1 cellular context compared by ENCODE assay signal in genomic region chr11:74896311-74896710, GRCh38.
TF ChIP-seq lines count a peak whose summit lies in the region.

No MANE protein-coding gene starts in this region.

TF ChIP-seq in HepG2, 621 proteins besides CTCF, POLR2A, EP300 and RAD21 (continued from another document and continues in another):
- TF ChIP-seq FOSL1 (CRISPR knock-in tag; IDR thresholded peaks at IDR 0.05; ENCODE audit: borderline replicate concordance): no peak
- no peak for TF ChIP-seq ZNF407 (CRISPR knock-in tag; IDR thresholded peaks at IDR 0.05; ENCODE audit: not compliant biosample characterization)
- TF ChIP-seq STAT5B (CRISPR knock-in tag; IDR thresholded peaks at IDR 0.05): no peak
- TF ChIP-seq ZNF775 (CRISPR knock-in tag; IDR thresholded peaks at IDR 0.05; ENCODE audit: borderline replicate concordance): no peak
- TF ChIP-seq NCOR1 (IDR thresholded peaks at IDR 0.05; ENCODE audit: borderline replicate concordance, low read length): no peak
- peak; percentile 50 for TF ChIP-seq XRCC5 (optimal IDR thresholded peaks at IDR 0.05; ENCODE audit: low read length)
- TF ChIP-seq ZSCAN31 (CRISPR knock-in tag; IDR thresholded peaks at IDR 0.05; ENCODE audit: low read depth): no peak
- 0 out of 2 replicates have a peak, but pooled peaks have one; percentile 2 for TF ChIP-seq FOXA3 (CRISPR knock-in tag; IDR thresholded peaks at IDR 0.05)
- TF ChIP-seq U2AF1 (optimal IDR thresholded peaks at IDR 0.05; ENCODE audit: low read depth, low read length): no peak
- no peak for TF ChIP-seq CCAR2 (optimal IDR thresholded peaks at IDR 0.05; ENCODE audit: low read depth, low read length)
- no peak for TF ChIP-seq ZGPAT (CRISPR knock-in tag; IDR thresholded peaks at IDR 0.05)
- no peak for TF ChIP-seq ZNF891 (CRISPR knock-in tag; IDR thresholded peaks at IDR 0.05)
- TF ChIP-seq HNF4A (CRISPR knock-in tag; IDR thresholded peaks at IDR 0.05): peak; percentile 85
- 0 out of 2 replicates have a peak, but pooled peaks have one; percentile 18 for TF ChIP-seq HOXA3 (CRISPR knock-in tag; IDR thresholded peaks at IDR 0.05)
- no peak for TF ChIP-seq KDM6A (CRISPR knock-in tag; IDR thresholded peaks at IDR 0.05; ENCODE audit: low read depth)
- TF ChIP-seq HNF1A (IDR thresholded peaks at IDR 0.05; ENCODE audit: low read depth): no peak
- no peak for TF ChIP-seq HNF1A (CRISPR knock-in tag; IDR thresholded peaks at IDR 0.05; ENCODE audit: borderline replicate concordance)
- TF ChIP-seq, protein P1, sequence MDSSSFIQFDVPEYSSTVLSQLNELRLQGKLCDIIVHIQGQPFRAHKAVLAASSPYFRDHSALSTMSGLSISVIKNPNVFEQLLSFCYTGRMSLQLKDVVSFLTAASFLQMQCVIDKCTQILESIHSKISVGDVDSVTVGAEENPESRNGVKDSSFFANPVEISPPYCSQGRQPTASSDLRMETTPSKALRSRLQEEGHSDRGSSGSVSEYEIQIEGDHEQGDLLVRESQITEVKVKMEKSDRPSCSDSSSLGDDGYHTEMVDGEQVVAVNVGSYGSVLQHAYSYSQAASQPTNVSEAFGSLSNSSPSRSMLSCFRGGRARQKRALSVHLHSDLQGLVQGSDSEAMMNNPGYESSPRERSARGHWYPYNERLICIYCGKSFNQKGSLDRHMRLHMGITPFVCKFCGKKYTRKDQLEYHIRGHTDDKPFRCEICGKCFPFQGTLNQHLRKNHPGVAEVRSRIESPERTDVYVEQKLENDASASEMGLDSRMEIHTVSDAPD (CRISPR knock-in tag; IDR thresholded peaks at IDR 0.05): peak; percentile 74; the same call in 1 of the 2 replicates
- no peak for TF ChIP-seq IRF2 (CRISPR knock-in tag; IDR thresholded peaks at IDR 0.05)
- no peak for TF ChIP-seq PCBP1 (IDR thresholded peaks at IDR 0.05; ENCODE audit: borderline replicate concordance, low read depth, low read length)
- TF ChIP-seq FOXP1 (IDR thresholded peaks at IDR 0.05): no peak
- TF ChIP-seq FOXP1 (CRISPR knock-in tag; IDR thresholded peaks at IDR 0.05): no peak
- TF ChIP-seq ZNF234 (CRISPR knock-in tag; conservative IDR thresholded peaks at IDR 0.05): no peak
- no peak for TF ChIP-seq ZNF7 (CRISPR knock-in tag; IDR thresholded peaks at IDR 0.05)
- TF ChIP-seq SMAD1 (CRISPR knock-in tag; IDR thresholded peaks at IDR 0.05; ENCODE audit: borderline replicate concordance, low read depth): no peak
- TF ChIP-seq, protein P2, sequence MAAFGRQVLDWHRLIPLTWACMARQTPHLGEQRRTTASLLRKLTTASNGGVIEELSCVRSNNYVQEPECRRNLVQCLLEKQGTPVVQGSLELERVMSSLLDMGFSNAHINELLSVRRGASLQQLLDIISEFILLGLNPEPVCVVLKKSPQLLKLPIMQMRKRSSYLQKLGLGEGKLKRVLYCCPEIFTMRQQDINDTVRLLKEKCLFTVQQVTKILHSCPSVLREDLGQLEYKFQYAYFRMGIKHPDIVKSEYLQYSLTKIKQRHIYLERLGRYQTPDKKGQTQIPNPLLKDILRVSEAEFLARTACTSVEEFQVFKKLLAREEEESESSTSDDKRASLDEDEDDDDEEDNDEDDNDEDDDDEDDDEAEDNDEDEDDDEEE (CRISPR knock-in tag; IDR thresholded peaks at IDR 0.05): no peak
- TF ChIP-seq ZNF460 (CRISPR knock-in tag; IDR thresholded peaks at IDR 0.05; ENCODE audit: borderline replicate concordance): no peak
- TF ChIP-seq JUN (CRISPR knock-in tag; IDR thresholded peaks at IDR 0.05): no peak
- TF ChIP-seq AGO1 (IDR thresholded peaks at IDR 0.05; ENCODE audit: low read depth, low read length, poor library complexity, severe bottlenecking): no peak
- no peak for TF ChIP-seq XBP1 (CRISPR knock-in tag; IDR thresholded peaks at IDR 0.05)
- 0 out of 2 replicates have a peak, but pooled peaks have one; percentile 37 for TF ChIP-seq ZNF644 (CRISPR knock-in tag; IDR thresholded peaks at IDR 0.05; ENCODE audit: low read depth)
- TF ChIP-seq TSC22D2 (CRISPR knock-in tag; IDR thresholded peaks at IDR 0.05; ENCODE audit: borderline replicate concordance): no peak
- no peak for TF ChIP-seq SAFB2 (CRISPR knock-in tag; IDR thresholded peaks at IDR 0.05; ENCODE audit: borderline replicate concordance, low read depth)
- TF ChIP-seq ARNT (IDR thresholded peaks at IDR 0.05): no peak
- TF ChIP-seq ZNF33A (CRISPR knock-in tag; IDR thresholded peaks at IDR 0.05; ENCODE audit: borderline replicate concordance): no peak
- no peak for TF ChIP-seq MLXIP (CRISPR knock-in tag; IDR thresholded peaks at IDR 0.05; ENCODE audit: borderline replicate concordance)
- 0 out of 2 replicates have a peak, but pooled peaks have one; percentile 27 for TF ChIP-seq TBX2 (CRISPR knock-in tag; IDR thresholded peaks at IDR 0.05; ENCODE audit: borderline replicate concordance)
- TF ChIP-seq, protein P3, sequence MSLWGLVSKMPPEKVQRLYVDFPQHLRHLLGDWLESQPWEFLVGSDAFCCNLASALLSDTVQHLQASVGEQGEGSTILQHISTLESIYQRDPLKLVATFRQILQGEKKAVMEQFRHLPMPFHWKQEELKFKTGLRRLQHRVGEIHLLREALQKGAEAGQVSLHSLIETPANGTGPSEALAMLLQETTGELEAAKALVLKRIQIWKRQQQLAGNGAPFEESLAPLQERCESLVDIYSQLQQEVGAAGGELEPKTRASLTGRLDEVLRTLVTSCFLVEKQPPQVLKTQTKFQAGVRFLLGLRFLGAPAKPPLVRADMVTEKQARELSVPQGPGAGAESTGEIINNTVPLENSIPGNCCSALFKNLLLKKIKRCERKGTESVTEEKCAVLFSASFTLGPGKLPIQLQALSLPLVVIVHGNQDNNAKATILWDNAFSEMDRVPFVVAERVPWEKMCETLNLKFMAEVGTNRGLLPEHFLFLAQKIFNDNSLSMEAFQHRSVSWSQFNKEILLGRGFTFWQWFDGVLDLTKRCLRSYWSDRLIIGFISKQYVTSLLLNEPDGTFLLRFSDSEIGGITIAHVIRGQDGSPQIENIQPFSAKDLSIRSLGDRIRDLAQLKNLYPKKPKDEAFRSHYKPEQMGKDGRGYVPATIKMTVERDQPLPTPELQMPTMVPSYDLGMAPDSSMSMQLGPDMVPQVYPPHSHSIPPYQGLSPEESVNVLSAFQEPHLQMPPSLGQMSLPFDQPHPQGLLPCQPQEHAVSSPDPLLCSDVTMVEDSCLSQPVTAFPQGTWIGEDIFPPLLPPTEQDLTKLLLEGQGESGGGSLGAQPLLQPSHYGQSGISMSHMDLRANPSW (CRISPR knock-in tag; IDR thresholded peaks at IDR 0.05; ENCODE audit: borderline replicate concordance): no peak
